Comparison of ENCODE assay signal across 24 cellular contexts in genomic region chr4:25722964-25723363, GRCh38.
"Had no signal": no experiment of that assay in that cellular context is flagged by ENCODE, and none has a peak within 500 bp of the region (broad histone marks: within the 10 kb centered on the region; RNA-seq: fewer than 3 reads in every experiment).

No MANE protein-coding gene starts in this region.

- H3K27ac ChIP-seq: gastrocnemius medialis, heart right ventricle, parathyroid adenoma, spleen, thoracic aorta, upper lobe of right lung had no signal

- FAIRE-seq: endometrium had no signal

- H3K4me3 ChIP-seq: gastrocnemius medialis, heart right ventricle, spleen, thoracic aorta, upper lobe of right lung had no signal

- ATAC-seq: activated naive CD8-positive, alpha-beta T cell treated with anti-CD3 and anti-CD28 coated beads, Interleukin-2, amount 50 U/mL, for 24 hours; gastrocnemius medialis; naive thymus-derived CD8-positive, alpha-beta T cell; sciatic nerve; stimulated activated memory B cell treated with anti-CD40 and anti-IgM and Interleukin-4, amounts not matched to agents 10 μg/mL and 1 μg/mL and 100 μg/mL, for 72 hours; upper lobe of right lung had no signal

- H3K4me1 ChIP-seq: gastrocnemius medialis, heart right ventricle, parathyroid adenoma, spleen, upper lobe of right lung had no signal

- DNase-seq: activated CD4-positive, alpha-beta memory T cell treated with anti-CD3 and anti-CD28 coated beads, Interleukin-2, amount 10 ng/mL, durations not matched to agents 7 days and 5 days; activated CD4-positive, alpha-beta T cell treated with anti-CD3 and anti-CD28 coated beads for 48 hours; activated CD4-positive, CD25-positive, alpha-beta regulatory T cell; activated naive CD4-positive, alpha-beta T cell treated with anti-CD3 and anti-CD28 coated beads, Interleukin-2, amount 10 ng/mL, durations not matched to agents 7 days and 5 days; activated naive CD8-positive, alpha-beta T cell treated with anti-CD3 and anti-CD28 coated beads, Interleukin-2, amount 50 U/mL, for 24 hours; activated T-cell treated with anti-CD3 and anti-CD28 coated beads, Interleukin-2, amount 50 U/mL, for 1 hour; aorta; cerebellar nuclear complex; cortex of kidney; gastrocnemius medialis; heart right ventricle; immature natural killer cell; mesenchymal stem cell; naive thymus-derived CD8-positive, alpha-beta T cell; spleen; stimulated activated CD4-positive, alpha-beta T cell treated with anti-CD3 and anti-CD28 coated beads, Interleukin-4, amount 100 ng/mL, for 4 hours; SW 1271; T-helper 2 cell; upper lobe of right lung had no signal

- H3K9ac ChIP-seq: parathyroid adenoma had no signal

- H3K9me3 ChIP-seq: gastrocnemius medialis, heart right ventricle, spleen, thoracic aorta, upper lobe of right lung had no signal

- H3K36me3 ChIP-seq: gastrocnemius medialis, heart right ventricle, spleen, thoracic aorta, upper lobe of right lung had no signal
